Comparison of ENCODE assay signal across 16 cellular contexts in the genomic region with DNA sequence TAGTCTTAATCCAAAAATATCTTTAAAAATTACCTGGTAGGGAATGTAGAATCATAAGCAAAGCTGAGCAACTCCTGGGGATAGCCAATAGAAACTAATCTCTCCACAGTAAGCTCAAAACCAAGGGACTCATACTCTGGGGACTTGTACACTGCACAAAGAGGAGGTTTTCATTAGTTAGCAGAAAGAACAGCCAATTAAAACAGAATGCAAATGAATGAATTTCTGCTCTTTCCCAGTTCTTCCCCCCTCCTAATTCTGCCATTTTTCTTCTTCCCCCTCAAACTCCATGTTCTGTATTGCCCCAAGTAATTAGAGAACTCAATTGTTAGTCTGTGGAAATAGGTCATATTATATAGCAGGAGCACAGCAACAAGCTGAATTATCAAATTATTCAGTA.
A peak's percentile ranks its signal among the peaks of the same experiment; 100 is the strongest.
DNase-seq lines count a peak whose midpoint lies in the region; ATAC-seq, FAIRE-seq and TF ChIP-seq lines count a peak whose summit lies in the region.
"Had no signal": no experiment of that assay in that cellular context is flagged by ENCODE, and none has a peak within 500 bp of the region (broad histone marks: within the 10 kb centered on the region; RNA-seq: fewer than 3 reads in every experiment).

No MANE protein-coding gene starts in this region.

- TF ChIP-seq EP300 in A549 (IDR thresholded peaks at IDR 0.05) = no peak

- H3K4me3 ChIP-seq in A549 (no peak overlapping the region), psoas muscle (no peak overlapping the region)
- H3K4me3 ChIP-seq: BLaER1 treated with 17β-estradiol and CSF1 and Interleukin-3, amounts not matched to agents 10 nM and 100 nM; GM12878 had no signal

- H3K27ac Mint-ChIP-seq in WTC11 = peak overlapping the region; percentile 37; the same call in 1 of the 2 replicates
- H3K27ac Mint-ChIP-seq: H9 had no signal

- no peak for TF ChIP-seq POLR2A in A549 (IDR thresholded peaks at IDR 0.05; ENCODE audit: low read length)

- TF ChIP-seq RAD21 in A549 (conservative IDR thresholded peaks at IDR 0.05 in 1 of 2, IDR thresholded peaks at IDR 0.05 in 1 of 2) = no peak

- H3K27ac ChIP-seq in A549 = no peak overlapping the region
- peak overlapping the region; percentile 14 for H3K27ac ChIP-seq in psoas muscle
- H3K27ac ChIP-seq: BLaER1 treated with 17β-estradiol and CSF1 and Interleukin-3, amounts not matched to agents 10 nM and 100 nM had no signal

- intact Hi-C loops in psoas muscle (cut with DNase I) = loop anchor here in 1 of 2 donors (5.0 kb wide), 1 partner anchor 136 kb away; no protein-coding TSS in a partner anchor

- no peak overlapping the region for H3K4me3 Mint-ChIP-seq in WTC11
- H3K4me3 Mint-ChIP-seq: CD8-positive, alpha-beta memory T cell; H9; IgD-negative memory B cell had no signal

- H3K9me3 ChIP-seq in A549 (no peaks in the 10 kb centered on the region), psoas muscle (no peaks in the 10 kb centered on the region)
- H3K9me3 ChIP-seq: BLaER1 treated with 17β-estradiol and CSF1 and Interleukin-3, amounts not matched to agents 10 nM and 100 nM; Caco-2 had no signal

- no peak; a peak in 1 of 6 replicates for ATAC-seq in A549
- no peak for ATAC-seq in WTC11
- no peak for ATAC-seq in psoas muscle
- ATAC-seq: GM12878 had no signal

- POLR2A ChIA-PET in A549 (lab: Yijun Ruan, JAX) = no interaction called here
- POLR2A ChIA-PET in WTC11 (lab: Charles Lee) = interaction anchor here (0.6 kb wide), 1 partner anchor 22 kb away, joined by 6 read pairs; no protein-coding TSS in a partner anchor

- no peaks in the 10 kb centered on the region for H3K27me3 Mint-ChIP-seq in WTC11 (ENCODE audit: low read depth)
- H3K27me3 Mint-ChIP-seq: CD8-positive, alpha-beta memory T cell; IgD-negative memory B cell had no signal

- H3K36me3 Mint-ChIP-seq in WTC11 = peaks cover 13% of the 10 kb centered on the region

- H3K4me2 ChIP-seq in A549 = no peak overlapping the region
- H3K4me2 ChIP-seq: BLaER1 treated with 17β-estradiol and CSF1 and Interleukin-3, amounts not matched to agents 10 nM and 100 nM had no signal

- TF ChIP-seq CTCF in A549 (IDR thresholded peaks at IDR 0.05) (no peak), WTC11 (IDR thresholded peaks at IDR 0.05) (no peak), psoas muscle (IDR thresholded peaks at IDR 0.05) (no peak), D721Med (IDR thresholded peaks at IDR 0.05; ENCODE audit: insufficient read depth, missing control alignments) (no peak)

- FAIRE-seq in A549 (lab: Jason Lieb, UNC) (peak; percentile 23), G401.6 (lab: Jason Lieb, UNC) (peak; percentile 15), D721Med (lab: Jason Lieb, UNC) (no peak)
- FAIRE-seq: GM12878 had no signal

- DNase-seq in A549 (ENCODE audit: low read depth in 1 of 2, low spot score in 1 of 2) (no peak), WTC11 (ENCODE audit: low spot score) (no peak), psoas muscle (no peak), D721Med (ENCODE audit: insufficient read length, low spot score) (no peak), DMS114 treated with DMSO at 0.1 percent for 48 hours (lab: John Stamatoyannopoulos, UW; ENCODE audit: unreplicated experiment) (no peak)
- no peak for DNase-seq in NK-92 treated with Interleukin-12 subunit alpha and Interleukin-12 subunit beta, amount 100 ng/mL, for 24 hours (lab: John Stamatoyannopoulos, UW)
- DNase-seq: 8988T; ACHN; Caco-2; CD8-positive, alpha-beta memory T cell; GOT3; H9 had no signal

- H3K27me3 ChIP-seq in psoas muscle (ENCODE audit: insufficient read depth in 3 of 3, low read length in 2 of 3) = no peaks in the 10 kb centered on the region
- H3K27me3 ChIP-seq: BLaER1 treated with 17β-estradiol and CSF1 and Interleukin-3, amounts not matched to agents 10 nM and 100 nM had no signal

- H3K4me1 ChIP-seq in A549 (peaks cover 34% of the 10 kb centered on the region), psoas muscle (peaks cover 75% of the 10 kb centered on the region)

- H3K4me1 Mint-ChIP-seq in WTC11 = peaks cover 20% of the 10 kb centered on the region

- CTCF ChIA-PET in A549 (lab: Yijun Ruan, JAX) = interaction anchor here (0.7 to 3.4 kb wide), 5 partner anchors 12 to 204 kb away, joined by 3 to 15 read pairs (median 4); no protein-coding TSS in a partner anchor
- CTCF ChIA-PET in WTC11 (lab: Charles Lee) = interaction anchor here (0.9 kb wide), 1 partner anchor 137 kb away, joined by 4 read pairs; no protein-coding TSS in a partner anchor

- no peaks in the 10 kb centered on the region for H3K9me3 Mint-ChIP-seq in WTC11
- H3K9me3 Mint-ChIP-seq: CD8-positive, alpha-beta memory T cell; IgD-negative memory B cell had no signal

- peaks cover 0 to 51% of the 10 kb centered on the region in 2 donors for H3K36me3 ChIP-seq in psoas muscle (ENCODE audit: insufficient read depth in 1 of 2, low read depth in 1 of 2)

TF ChIP-seq in A549, 52 proteins besides CTCF, POLR2A, EP300 and RAD21:
- TF ChIP-seq HOXB13 (CRISPR knock-in tag; IDR thresholded peaks at IDR 0.05; ENCODE audit: low read depth) (no peak), MAX (IDR thresholded peaks at IDR 0.05) (no peak), FOSL2 (IDR thresholded peaks at IDR 0.05) (no peak), FOSL2 (CRISPR knock-in tag; IDR thresholded peaks at IDR 0.05) (no peak), MYC (IDR thresholded peaks at IDR 0.05; ENCODE audit: borderline replicate concordance, low read length) (no peak), RCOR1 (IDR thresholded peaks at IDR 0.05; ENCODE audit: low read depth, low read length) (no peak), JUNB (IDR thresholded peaks at IDR 0.05) (no peak), HOXB5 (CRISPR knock-in tag; IDR thresholded peaks at IDR 0.05) (no peak), BHLHE40 (IDR thresholded peaks at IDR 0.05; ENCODE audit: low read depth, low read length) (no peak), HEYL (CRISPR knock-in tag; IDR thresholded peaks at IDR 0.05) (no peak), ZSCAN20 (CRISPR knock-in tag; IDR thresholded peaks at IDR 0.05) (no peak), RARB (CRISPR knock-in tag; IDR thresholded peaks at IDR 0.05) (no peak), POLR2AphosphoS2 (conservative IDR thresholded peaks at IDR 0.05; ENCODE audit: low read length) (no peak), ESRRA (IDR thresholded peaks at IDR 0.05; ENCODE audit: borderline replicate concordance, low read length) (no peak), TP53 (CRISPR knock-in tag; IDR thresholded peaks at IDR 0.05) (no peak), USF2 (IDR thresholded peaks at IDR 0.05) (no peak)
- TF ChIP-seq, protein P1, sequence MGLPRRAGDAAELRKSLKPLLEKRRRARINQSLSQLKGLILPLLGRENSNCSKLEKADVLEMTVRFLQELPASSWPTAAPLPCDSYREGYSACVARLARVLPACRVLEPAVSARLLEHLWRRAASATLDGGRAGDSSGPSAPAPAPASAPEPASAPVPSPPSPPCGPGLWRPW (IDR thresholded peaks at IDR 0.05) = no peak

TF ChIP-seq in WTC11, 78 proteins besides CTCF, POLR2A, EP300 and RAD21 (continues in another document):
- TF ChIP-seq MYBL2 (CRISPR knock-in tag; IDR thresholded peaks at IDR 0.05) (no peak), ZNF396 (CRISPR knock-in tag; IDR thresholded peaks at IDR 0.05; ENCODE audit: borderline replicate concordance) (no peak), OVOL2 (CRISPR knock-in tag; IDR thresholded peaks at IDR 0.05; ENCODE audit: borderline replicate concordance) (no peak), CREM (CRISPR knock-in tag; IDR thresholded peaks at IDR 0.05) (no peak), ZNF219 (CRISPR knock-in tag; IDR thresholded peaks at IDR 0.05; ENCODE audit: borderline replicate concordance) (no peak), ZNF425 (CRISPR knock-in tag; conservative IDR thresholded peaks at IDR 0.05) (no peak), IRF2 (CRISPR knock-in tag; IDR thresholded peaks at IDR 0.05; ENCODE audit: borderline replicate concordance, low read depth) (no peak), ZNF121 (CRISPR knock-in tag; IDR thresholded peaks at IDR 0.05) (no peak)
- TF ChIP-seq, protein P2, sequence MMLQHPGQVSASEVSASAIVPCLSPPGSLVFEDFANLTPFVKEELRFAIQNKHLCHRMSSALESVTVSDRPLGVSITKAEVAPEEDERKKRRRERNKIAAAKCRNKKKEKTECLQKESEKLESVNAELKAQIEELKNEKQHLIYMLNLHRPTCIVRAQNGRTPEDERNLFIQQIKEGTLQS (CRISPR knock-in tag; conservative IDR thresholded peaks at IDR 0.05) = no peak
- TF ChIP-seq, protein P3, sequence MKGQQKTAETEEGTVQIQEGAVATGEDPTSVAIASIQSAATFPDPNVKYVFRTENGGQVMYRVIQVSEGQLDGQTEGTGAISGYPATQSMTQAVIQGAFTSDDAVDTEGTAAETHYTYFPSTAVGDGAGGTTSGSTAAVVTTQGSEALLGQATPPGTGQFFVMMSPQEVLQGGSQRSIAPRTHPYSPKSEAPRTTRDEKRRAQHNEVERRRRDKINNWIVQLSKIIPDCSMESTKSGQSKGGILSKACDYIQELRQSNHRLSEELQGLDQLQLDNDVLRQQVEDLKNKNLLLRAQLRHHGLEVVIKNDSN (CRISPR knock-in tag; IDR thresholded peaks at IDR 0.05) = no peak
